17 cellular contexts compared by ENCODE assay signal in the genomic region with DNA sequence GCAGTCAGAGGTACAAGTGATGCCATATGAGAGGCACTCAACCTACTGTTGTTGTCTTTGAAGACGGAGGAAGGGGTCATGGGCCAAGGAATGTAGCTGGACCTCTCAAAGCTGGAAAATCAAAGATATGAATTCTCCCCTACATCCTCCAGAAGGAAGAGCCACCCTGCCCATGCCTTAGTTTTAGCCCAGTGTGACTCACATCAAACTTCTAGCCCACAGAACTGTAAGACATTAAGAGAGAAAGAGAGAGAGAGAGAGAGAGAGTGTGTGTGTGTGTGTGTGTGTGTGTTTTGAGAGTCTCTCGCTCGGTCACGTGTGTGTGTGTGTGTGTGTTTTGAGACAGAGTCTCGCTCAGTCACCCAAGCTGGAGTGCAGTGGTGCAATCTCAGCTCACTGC.
"Had no signal": no experiment of that assay in that cellular context is flagged by ENCODE, and none has a peak within 500 bp of the region (broad histone marks: within the 10 kb centered on the region; RNA-seq: fewer than 3 reads in every experiment).

No MANE protein-coding gene starts in this region.

- H3K27ac ChIP-seq: epithelial cell of prostate, gastroesophageal sphincter, neutrophil, sigmoid colon had no signal

- H3K4me1 ChIP-seq: gastroesophageal sphincter, sigmoid colon had no signal

- H3K4me3 ChIP-seq: gastroesophageal sphincter, lung, sigmoid colon, smooth muscle cell had no signal

- H3K9me3 ChIP-seq: gastroesophageal sphincter, neutrophil, sigmoid colon had no signal

- DNase-seq: effector memory CD8-positive, alpha-beta T cell; immature natural killer cell; kidney; left colon; left ventricle myocardium superior; mesendoderm; naive thymus-derived CD4-positive, alpha-beta T cell; posterior cingulate gyrus; sigmoid colon; stimulated activated CD4-positive, alpha-beta T cell treated with anti-CD3 and anti-CD28 coated beads, Interleukin-2, amount 100 ng/mL, for 48 hours; stimulated activated naive CD4-positive, alpha-beta T cell treated with Interleukin-2 at 50 U/mL for 16 hours had no signal

- H3K4me2 ChIP-seq: smooth muscle cell had no signal

- H3K27me3 ChIP-seq: gastroesophageal sphincter, neutrophil, sigmoid colon had no signal

- FAIRE-seq: kidney, urothelium cell line had no signal
